1 cellular context compared by ENCODE assay signal in the genomic region with DNA sequence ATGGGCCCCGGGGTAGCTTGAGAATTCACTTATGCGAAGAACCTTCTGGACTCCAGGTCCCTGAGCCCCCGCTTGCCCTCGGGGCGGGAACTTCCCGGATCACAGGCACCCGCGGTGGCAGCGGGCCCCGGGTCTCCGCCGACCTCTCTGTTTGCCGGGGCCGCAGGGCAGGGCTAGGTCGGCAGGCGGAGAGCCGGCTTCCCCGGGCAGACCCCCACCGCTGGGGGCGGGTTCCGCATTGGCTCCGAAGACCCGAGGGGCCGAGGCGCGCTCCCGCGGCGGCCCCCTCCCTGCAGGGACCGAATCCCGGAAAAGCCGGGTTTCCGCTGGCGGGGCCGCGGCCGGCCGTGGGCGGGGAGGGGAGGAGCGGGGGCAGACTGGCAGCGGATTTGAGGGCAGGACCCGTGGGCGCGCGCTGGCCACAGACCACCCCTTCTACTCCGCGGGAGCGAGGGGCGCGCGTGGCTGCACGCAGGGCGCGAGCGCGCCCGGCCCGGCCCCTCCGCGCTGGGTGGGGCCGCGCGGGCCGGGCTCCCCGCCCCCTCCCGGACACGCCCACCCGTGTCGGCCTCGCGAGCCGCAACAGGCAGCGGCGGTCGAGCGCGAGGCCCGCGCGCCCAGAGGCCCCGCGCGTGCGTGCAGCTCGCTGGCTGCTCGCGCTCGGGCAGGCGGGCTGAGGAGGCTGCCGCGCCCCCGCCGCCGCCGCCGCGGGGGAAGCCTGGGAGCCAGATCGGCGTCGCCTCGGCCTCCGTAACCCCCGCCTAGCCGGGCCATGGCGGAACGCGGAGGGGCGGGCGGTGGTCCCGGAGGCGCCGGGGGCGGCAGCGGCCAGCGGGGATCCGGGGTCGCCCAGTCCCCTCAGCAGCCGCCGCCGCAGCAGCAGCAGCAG.
TF ChIP-seq lines count a peak whose summit lies in the region.

TSS of gene PACS1 (plus strand) at position 558 of the 889 bp plus-strand sequence. CDS start at position 773, 215 bp downstream.

TF ChIP-seq in K562, 482 proteins besides CTCF, POLR2A, EP300 and RAD21 (continued from another document and continues in another):
- TF ChIP-seq, protein P1, sequence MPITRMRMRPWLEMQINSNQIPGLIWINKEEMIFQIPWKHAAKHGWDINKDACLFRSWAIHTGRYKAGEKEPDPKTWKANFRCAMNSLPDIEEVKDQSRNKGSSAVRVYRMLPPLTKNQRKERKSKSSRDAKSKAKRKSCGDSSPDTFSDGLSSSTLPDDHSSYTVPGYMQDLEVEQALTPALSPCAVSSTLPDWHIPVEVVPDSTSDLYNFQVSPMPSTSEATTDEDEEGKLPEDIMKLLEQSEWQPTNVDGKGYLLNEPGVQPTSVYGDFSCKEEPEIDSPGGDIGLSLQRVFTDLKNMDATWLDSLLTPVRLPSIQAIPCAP (CRISPR knock-in tag; IDR thresholded peaks at IDR 0.05; ENCODE audit: borderline replicate concordance), result no peak
- TF ChIP-seq CEBPZ (IDR thresholded peaks at IDR 0.05; ENCODE audit: borderline replicate concordance, low read depth, low read length) (no peak), ZNF589 (CRISPR knock-in tag; IDR thresholded peaks at IDR 0.05; ENCODE audit: low read depth) (no peak), ZNF12 (CRISPR knock-in tag; IDR thresholded peaks at IDR 0.05) (no peak), NR2F6 (CRISPR knock-in tag; IDR thresholded peaks at IDR 0.05) (no peak), CREB1 (IDR thresholded peaks at IDR 0.05) (no peak), CREB1 (CRISPR knock-in tag; IDR thresholded peaks at IDR 0.05) (no peak), POLR2H (tag; IDR thresholded peaks at IDR 0.05; ENCODE audit: low read depth) (0 out of 2 replicates have a peak, but pooled peaks have one; percentile 55), HMBOX1 (IDR thresholded peaks at IDR 0.05) (no peak), TAF1 (IDR thresholded peaks at IDR 0.05; ENCODE audit: control insufficient read depth, extremely low read depth, insufficient read depth, low read length, severe bottlenecking) (peak; percentile 53), KAT7 (CRISPR knock-in tag; IDR thresholded peaks at IDR 0.05; ENCODE audit: borderline replicate concordance) (no peak), ETV1 (tag; conservative IDR thresholded peaks at IDR 0.05; ENCODE audit: low read depth) (no peak), E2F6 (IDR thresholded peaks at IDR 0.05; ENCODE audit: borderline replicate concordance in 1 of 2, extremely low read depth in 1 of 2, insufficient read depth in 1 of 2, insufficient read length in 1 of 2, low read depth in 1 of 2, low read length in 1 of 2, poor library complexity in 1 of 2, severe bottlenecking in 1 of 2) (peak; percentile 60 to 86), VEZF1 (CRISPR knock-in tag; IDR thresholded peaks at IDR 0.05) (peak; percentile 84), BCL6 (CRISPR knock-in tag; IDR thresholded peaks at IDR 0.05) (no peak), ZNF24 (IDR thresholded peaks at IDR 0.05) (no peak), RB1 (IDR thresholded peaks at IDR 0.05; ENCODE audit: low read depth) (peak; percentile 39; the same call in 1 of the 2 replicates), CC2D1A (IDR thresholded peaks at IDR 0.05) (no peak), HIVEP1 (CRISPR knock-in tag; IDR thresholded peaks at IDR 0.05) (no peak), ETV6 (IDR thresholded peaks at IDR 0.05; ENCODE audit: borderline replicate concordance in 1 of 2, low read depth in 2 of 2, low read length in 1 of 2) (no peak), ETV6 (CRISPR knock-in tag; IDR thresholded peaks at IDR 0.05; ENCODE audit: borderline replicate concordance) (no peak), ZBED1 (IDR thresholded peaks at IDR 0.05) (no peak), MTA2 (IDR thresholded peaks at IDR 0.05; ENCODE audit: low read depth) (no peak), HDAC3 (IDR thresholded peaks at IDR 0.05; ENCODE audit: borderline replicate concordance, partially characterized antibody) (no peak), ILF3 (IDR thresholded peaks at IDR 0.05; ENCODE audit: borderline replicate concordance) (peak; percentile 84; the same call in 1 of the 2 replicates), ZBTB7A (IDR thresholded peaks at IDR 0.05; ENCODE audit: borderline replicate concordance, control insufficient read depth, low read depth, low read length) (peak; percentile 13; the same call in 1 of the 2 replicates), ZFP36 (IDR thresholded peaks at IDR 0.05; ENCODE audit: low read depth, low read length, partially characterized antibody) (no peak), ERF (CRISPR knock-in tag; IDR thresholded peaks at IDR 0.05) (peak; percentile 55), ELF2 (CRISPR knock-in tag; IDR thresholded peaks at IDR 0.05) (peak; percentile 72), ZNF280B (CRISPR knock-in tag; IDR thresholded peaks at IDR 0.05) (no peak), TRIM28 (IDR thresholded peaks at IDR 0.05) (no peak), NFIC (IDR thresholded peaks at IDR 0.05) (peak; percentile 13; the same call in 1 of the 2 replicates), NRF1 (conservative IDR thresholded peaks at IDR 0.05 in 1 of 2, IDR thresholded peaks at IDR 0.05 in 1 of 2) (peak in 1 of 2 experiments; percentile 20; a peak in 2 of 4 replicates), MAZ (CRISPR knock-in tag; conservative IDR thresholded peaks at IDR 0.05 in 1 of 2, IDR thresholded peaks at IDR 0.05 in 1 of 2) (peak; percentile 52 to 68; a peak in 3 of 4 replicates), ZNF75A (CRISPR knock-in tag; IDR thresholded peaks at IDR 0.05) (0 out of 2 replicates have a peak, but pooled peaks have one; percentile 31), ZNF766 (CRISPR knock-in tag; conservative IDR thresholded peaks at IDR 0.05) (peak; percentile 63), ZNF444 (CRISPR knock-in tag; IDR thresholded peaks at IDR 0.05) (no peak), MYNN (IDR thresholded peaks at IDR 0.05) (no peak; the same call in 1 of the 2 replicates), MYNN (CRISPR knock-in tag; IDR thresholded peaks at IDR 0.05) (no peak), SREBF2 (CRISPR knock-in tag; IDR thresholded peaks at IDR 0.05) (no peak), UBTF (IDR thresholded peaks at IDR 0.05; ENCODE audit: borderline replicate concordance in 1 of 2, low read depth in 2 of 2, low read length in 2 of 2) (no peak; a peak in 1 of 4 replicates), KDM5B (IDR thresholded peaks at IDR 0.05; ENCODE audit: insufficient replicate concordance, low read depth, low read length) (peak; percentile 33), SRSF1 (IDR thresholded peaks at IDR 0.05; ENCODE audit: low read depth, low read length) (no peak), NCOA2 (IDR thresholded peaks at IDR 0.05; ENCODE audit: partially characterized antibody in 2 of 2) (no peak), L3MBTL2 (IDR thresholded peaks at IDR 0.05) (peak; percentile 47; the same call in 1 of the 2 replicates), SIRT6 (IDR thresholded peaks at IDR 0.05; ENCODE audit: low read depth, low read length) (no peak)
- TF ChIP-seq, protein P2, sequence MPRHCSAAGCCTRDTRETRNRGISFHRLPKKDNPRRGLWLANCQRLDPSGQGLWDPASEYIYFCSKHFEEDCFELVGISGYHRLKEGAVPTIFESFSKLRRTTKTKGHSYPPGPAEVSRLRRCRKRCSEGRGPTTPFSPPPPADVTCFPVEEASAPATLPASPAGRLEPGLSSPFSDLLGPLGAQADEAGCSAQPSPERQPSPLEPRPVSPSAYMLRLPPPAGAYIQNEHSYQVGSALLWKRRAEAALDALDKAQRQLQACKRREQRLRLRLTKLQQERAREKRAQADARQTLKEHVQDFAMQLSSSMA (CRISPR knock-in tag; IDR thresholded peaks at IDR 0.05), result no peak
- TF ChIP-seq, protein P3, sequence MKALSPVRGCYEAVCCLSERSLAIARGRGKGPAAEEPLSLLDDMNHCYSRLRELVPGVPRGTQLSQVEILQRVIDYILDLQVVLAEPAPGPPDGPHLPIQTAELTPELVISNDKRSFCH (CRISPR knock-in tag; IDR thresholded peaks at IDR 0.05), result no peak
- TF ChIP-seq, protein P3 (tag; IDR thresholded peaks at IDR 0.05), result no peak
- TF ChIP-seq, protein P4, sequence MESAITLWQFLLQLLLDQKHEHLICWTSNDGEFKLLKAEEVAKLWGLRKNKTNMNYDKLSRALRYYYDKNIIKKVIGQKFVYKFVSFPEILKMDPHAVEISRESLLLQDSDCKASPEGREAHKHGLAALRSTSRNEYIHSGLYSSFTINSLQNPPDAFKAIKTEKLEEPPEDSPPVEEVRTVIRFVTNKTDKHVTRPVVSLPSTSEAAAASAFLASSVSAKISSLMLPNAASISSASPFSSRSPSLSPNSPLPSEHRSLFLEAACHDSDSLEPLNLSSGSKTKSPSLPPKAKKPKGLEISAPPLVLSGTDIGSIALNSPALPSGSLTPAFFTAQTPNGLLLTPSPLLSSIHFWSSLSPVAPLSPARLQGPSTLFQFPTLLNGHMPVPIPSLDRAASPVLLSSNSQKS (CRISPR knock-in tag; IDR thresholded peaks at IDR 0.05), result no peak
